Comparison of ENCODE assay signal across 16 cellular contexts in the genomic region with DNA sequence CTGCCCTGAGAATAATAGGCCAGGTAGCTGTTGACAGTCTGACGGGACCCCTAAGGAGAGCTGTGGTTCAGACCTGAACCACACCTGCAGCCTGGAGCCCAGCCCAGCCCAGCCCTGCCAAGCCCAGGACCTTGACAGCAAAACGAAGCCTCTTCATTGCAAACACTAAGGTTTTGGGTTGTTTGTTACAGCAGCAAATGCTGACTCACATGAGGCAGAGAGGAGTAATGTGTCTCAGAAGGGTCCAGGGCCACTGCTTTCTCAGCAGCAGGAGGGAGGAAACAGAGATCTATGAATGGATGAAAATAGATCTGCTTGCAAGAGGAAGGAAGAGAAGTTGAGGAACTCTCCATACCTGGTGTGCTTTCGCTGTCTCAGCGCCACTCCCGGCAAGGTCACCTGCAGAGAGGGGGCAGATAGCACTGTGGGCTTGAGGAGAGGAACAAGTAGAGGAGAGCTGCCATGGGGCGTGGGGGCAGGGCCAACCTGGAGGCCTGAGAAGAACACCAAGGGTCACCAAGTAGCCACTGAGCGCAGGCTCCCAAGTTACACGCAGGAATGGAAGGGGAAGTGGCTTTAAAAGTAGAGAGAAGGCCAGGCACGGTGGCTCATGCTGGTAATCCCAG.
"Had no signal": no experiment of that assay in that cellular context is flagged by ENCODE, and none has a peak within 500 bp of the region (broad histone marks: within the 10 kb centered on the region; RNA-seq: fewer than 3 reads in every experiment).

No MANE protein-coding gene starts in this region.

- H3K36me3 Mint-ChIP-seq: activated CD8-positive, alpha-beta memory T cell treated with anti-CD3 and anti-CD28 coated beads, Interleukin-2, amount 10 ng/mL, durations not matched to agents 7 days and 5 days; activated naive CD8-positive, alpha-beta T cell treated with anti-CD3 and anti-CD28 coated beads for 36 hours; natural killer cell; stimulated activated naive B cell treated with anti-CD40 and anti-IgM and Interleukin-4, amounts not matched to agents 10 μg/mL and 1 μg/mL and 100 μg/mL, for 72 hours had no signal

- H3K27ac ChIP-seq: body of pancreas, dorsolateral prefrontal cortex, parathyroid adenoma, sigmoid colon had no signal

- H3K27ac Mint-ChIP-seq: activated CD4-positive, alpha-beta memory T cell treated with anti-CD3 and anti-CD28 coated beads, Interleukin-2, amount 10 ng/mL, durations not matched to agents 7 days and 5 days; activated CD8-positive, alpha-beta memory T cell treated with anti-CD3 and anti-CD28 coated beads, Interleukin-2, amount 10 ng/mL, durations not matched to agents 7 days and 5 days; activated naive CD8-positive, alpha-beta T cell treated with anti-CD3 and anti-CD28 coated beads for 36 hours; activated T-helper 17 cell treated with anti-CD3 and anti-CD28 coated beads, Interleukin-2, amount 50 U/mL, for 72 hours; natural killer cell; stimulated activated naive B cell treated with anti-CD40 and anti-IgM and Interleukin-4, amounts not matched to agents 10 μg/mL and 1 μg/mL and 100 μg/mL, for 72 hours had no signal

- H3K9me3 ChIP-seq: body of pancreas, sigmoid colon had no signal

- H3K27me3 Mint-ChIP-seq: activated naive CD8-positive, alpha-beta T cell treated with anti-CD3 and anti-CD28 coated beads for 36 hours; stimulated activated naive B cell treated with anti-CD40 and anti-IgM and Interleukin-4, amounts not matched to agents 10 μg/mL and 1 μg/mL and 100 μg/mL, for 72 hours had no signal

- H3K79me2 ChIP-seq: parathyroid adenoma had no signal

- H3K4me3 ChIP-seq: body of pancreas, dorsolateral prefrontal cortex, sigmoid colon had no signal

- ATAC-seq: activated CD8-positive, alpha-beta memory T cell treated with anti-CD3 and anti-CD28 coated beads, Interleukin-2, amount 10 ng/mL, durations not matched to agents 7 days and 5 days; activated T-helper 17 cell treated with anti-CD3 and anti-CD28 coated beads, Interleukin-2, amount 50 U/mL, for 72 hours; body of pancreas; left cardiac atrium; natural killer cell had no signal

- DNase-seq: activated CD4-positive, alpha-beta memory T cell treated with anti-CD3 and anti-CD28 coated beads, Interleukin-2, amount 10 ng/mL, durations not matched to agents 7 days and 5 days; activated CD4-positive, alpha-beta T cell treated with anti-CD3 and anti-CD28 coated beads for 48 hours; activated CD4-positive, CD25-positive, alpha-beta regulatory T cell; activated CD8-positive, alpha-beta memory T cell treated with anti-CD3 and anti-CD28 coated beads, Interleukin-2, amount 10 ng/mL, durations not matched to agents 7 days and 5 days; activated naive CD4-positive, alpha-beta T cell; activated naive CD8-positive, alpha-beta T cell treated with anti-CD3 and anti-CD28 coated beads for 36 hours; amygdala; body of pancreas; dorsolateral prefrontal cortex; left cardiac atrium; natural killer cell; sigmoid colon; stimulated activated CD4-positive, alpha-beta T cell treated with anti-CD3 and anti-CD28 coated beads, Interleukin-4, amount 100 ng/mL, for 4 hours; stimulated activated naive B cell treated with anti-CD40 and anti-IgM and Interleukin-4, amounts not matched to agents 10 μg/mL and 1 μg/mL and 100 μg/mL, for 72 hours had no signal

- H3K36me3 ChIP-seq: sigmoid colon had no signal

- H3K9me3 Mint-ChIP-seq: activated CD4-positive, alpha-beta memory T cell treated with anti-CD3 and anti-CD28 coated beads, Interleukin-2, amount 10 ng/mL, durations not matched to agents 7 days and 5 days; activated naive CD8-positive, alpha-beta T cell treated with anti-CD3 and anti-CD28 coated beads for 36 hours; activated T-helper 17 cell treated with anti-CD3 and anti-CD28 coated beads, Interleukin-2, amount 50 U/mL, for 72 hours; natural killer cell had no signal

- H3K4me3 Mint-ChIP-seq: activated CD4-positive, alpha-beta memory T cell treated with anti-CD3 and anti-CD28 coated beads, Interleukin-2, amount 10 ng/mL, durations not matched to agents 7 days and 5 days; activated CD8-positive, alpha-beta memory T cell treated with anti-CD3 and anti-CD28 coated beads, Interleukin-2, amount 10 ng/mL, durations not matched to agents 7 days and 5 days; activated naive CD8-positive, alpha-beta T cell treated with anti-CD3 and anti-CD28 coated beads for 36 hours; activated T-helper 17 cell treated with anti-CD3 and anti-CD28 coated beads, Interleukin-2, amount 50 U/mL, for 72 hours; natural killer cell; stimulated activated naive B cell treated with anti-CD40 and anti-IgM and Interleukin-4, amounts not matched to agents 10 μg/mL and 1 μg/mL and 100 μg/mL, for 72 hours had no signal

- H3K27me3 ChIP-seq: body of pancreas, dorsolateral prefrontal cortex, sigmoid colon had no signal

- H3K4me1 ChIP-seq: parathyroid adenoma, sigmoid colon had no signal

- H2AFZ ChIP-seq: parathyroid adenoma had no signal

- H3K4me1 Mint-ChIP-seq: activated CD4-positive, alpha-beta memory T cell treated with anti-CD3 and anti-CD28 coated beads, Interleukin-2, amount 10 ng/mL, durations not matched to agents 7 days and 5 days; activated CD8-positive, alpha-beta memory T cell treated with anti-CD3 and anti-CD28 coated beads, Interleukin-2, amount 10 ng/mL, durations not matched to agents 7 days and 5 days; activated naive CD8-positive, alpha-beta T cell treated with anti-CD3 and anti-CD28 coated beads for 36 hours; natural killer cell had no signal
